8 cellular contexts compared by ENCODE assay signal in genomic region chr1:151511636-151512215, GRCh38. TPM values are rescaled to one million over a fixed set of nuclear protein-coding genes. Genes with fewer than 3 reads are reported as not detected.
DNase-seq lines count a peak whose midpoint lies in the region; ATAC-seq and TF ChIP-seq lines count a peak whose summit lies in the region.

No MANE protein-coding gene starts in this region.

- in situ Hi-C loops in astrocyte of the cerebellum (cut with HindIII; ENCODE audit: low sequenced_read_pairs) = no loop called here

- H3K36me3 ChIP-seq in iPS-15b (ENCODE audit: control insufficient read depth, insufficient read depth, low read length) (no peaks in the 10 kb centered on the region), skeletal muscle satellite cell (ENCODE audit: insufficient read depth, low read length) (no peaks in the 10 kb centered on the region)

- no peaks in the 10 kb centered on the region for H3K9me3 ChIP-seq in iPS-15b (ENCODE audit: control insufficient read depth, insufficient read depth, low read length)
- no peaks in the 10 kb centered on the region for H3K9me3 ChIP-seq in skeletal muscle satellite cell (replicated peaks; ENCODE audit: low read length)

- DNase-seq in RKO (ENCODE audit: low spot score) (peak; percentile 31), astrocyte of the cerebellum (ENCODE audit: low read depth) (no peak), NCI-H1436 treated with DMSO at 0.1 percent for 48 hours (lab: John Stamatoyannopoulos, UW) (no peak)

- peaks cover 27% of the 10 kb centered on the region for H3K4me1 ChIP-seq in iPS-15b (ENCODE audit: control insufficient read depth, insufficient read depth, low read length)
- H3K4me1 ChIP-seq in skeletal muscle satellite cell (ENCODE audit: control insufficient read depth, insufficient read depth, low read length) = peaks cover 16% of the 10 kb centered on the region

- H3K9ac ChIP-seq in iPS-15b (ENCODE audit: low read depth, low read length) (peak overlapping the region; percentile 62), skeletal muscle satellite cell (ENCODE audit: low read depth, low read length) (peak overlapping the region; percentile 53)

- ATAC-seq in HG03342 (IDR thresholded peaks at IDR 0.05; ENCODE audit: unreplicated experiment) (peak; percentile 7), HG03135 (IDR thresholded peaks at IDR 0.05; ENCODE audit: unreplicated experiment) (no peak)

- H3K4me3 ChIP-seq in GM12875 (ENCODE audit: low read depth, low read length) = peak overlapping the region; percentile 65
- peak overlapping the region; percentile 55 for H3K4me3 ChIP-seq in astrocyte of the cerebellum (ENCODE audit: low read depth, low read length)
- peak overlapping the region; percentile 87 for H3K4me3 ChIP-seq in iPS-15b (ENCODE audit: low read depth, low read length)
- H3K4me3 ChIP-seq in skeletal muscle satellite cell (ENCODE audit: low read length) = peak overlapping the region; percentile 71

- peak overlapping the region; percentile 87 for H3K4me2 ChIP-seq in skeletal muscle satellite cell (ENCODE audit: low read length)

- H3K27me3 ChIP-seq in iPS-15b (ENCODE audit: control insufficient read depth, insufficient read depth, low read length) (no peaks in the 10 kb centered on the region), skeletal muscle satellite cell (ENCODE audit: control insufficient read depth, insufficient read depth, low read length) (peaks cover 37% of the 10 kb centered on the region)

- TF ChIP-seq CTCF in GM12875 (IDR thresholded peaks at IDR 0.05; ENCODE audit: borderline replicate concordance, insufficient read depth, low read depth, low read length) (no peak), astrocyte of the cerebellum (IDR thresholded peaks at IDR 0.05; ENCODE audit: low read depth, low read length, missing control alignments) (no peak)

RNA-seq across cellular contexts. Expression of gene CGN, which starts 0.5 kb away (rescaled TPM):
- total RNA-seq in skeletal muscle satellite cell (2012; rRNA removed) = not detected in 2 replicates

RNA-seq across cellular contexts. Expression of gene TUFT1, which starts 28.4 kb away (rescaled TPM):
- total RNA-seq in skeletal muscle satellite cell (2012; rRNA removed) = 3.1 and 3.3 TPM in 2 replicates

RNA-seq across cellular contexts. Expression of gene POGZ, which starts 52.4 kb away (rescaled TPM):
- total RNA-seq in skeletal muscle satellite cell (2012; rRNA removed) = 14.4 and 15.7 TPM in 2 replicates
